ENCODE assay signal across 19 cellular contexts in genomic region chr15:88702983-88703382, GRCh38.
"Had no signal": no experiment of that assay in that cellular context is flagged by ENCODE, and none has a peak within 500 bp of the region (broad histone marks: within the 10 kb centered on the region; RNA-seq: fewer than 3 reads in every experiment).

No MANE protein-coding gene starts in this region.

- H3K36me3 ChIP-seq: cardiac muscle cell, lower lobe of right lung, thoracic aorta, vagina had no signal

- H3K9me3 ChIP-seq: body of pancreas, lower lobe of right lung, thoracic aorta, vagina had no signal

- DNase-seq: activated CD4-positive, alpha-beta memory T cell treated with anti-CD3 and anti-CD28 coated beads, Interleukin-2, amount 10 ng/mL, durations not matched to agents 7 days and 5 days; activated CD4-positive, alpha-beta T cell treated with anti-CD3 and anti-CD28 coated beads, Interleukin-2, amount 10 ng/mL, durations not matched to agents 24 days and 14 days; activated effector memory CD4-positive, alpha-beta T cell treated with anti-CD3 and anti-CD28 coated beads, Interleukin-2, amount 50 U/mL, for 16 hours; activated naive CD4-positive, alpha-beta T cell treated with anti-CD3 and anti-CD28 coated beads, Interleukin-2, amount 10 ng/mL, durations not matched to agents 7 days and 5 days; anterior cingulate cortex; body of pancreas; erythroblast; immature natural killer cell; lower lobe of right lung; naive B cell; occipital lobe; stimulated activated CD4-positive, alpha-beta T cell treated with anti-CD3 and anti-CD28 coated beads, Interleukin-4, amount 100 ng/mL, for 24 hours; stimulated activated naive CD4-positive, alpha-beta T cell treated with Interleukin-2 at 50 U/mL for 16 hours; T1000 had no signal

- H3K27me3 ChIP-seq: body of pancreas, vagina had no signal

- H3K4me3 ChIP-seq: body of pancreas, cardiac muscle cell, lower lobe of right lung, thoracic aorta, vagina had no signal

- H3K27ac ChIP-seq: body of pancreas, cardiac muscle cell, lower lobe of right lung, thoracic aorta, vagina had no signal

- ATAC-seq: activated CD4-positive, CD25-positive, alpha-beta regulatory T cell treated with anti-CD3 and anti-CD28 coated beads, Interleukin-2, amount 50 U/mL, for 24 hours; body of pancreas; left lobe of liver; lower lobe of right lung had no signal
